In the genomic region with DNA sequence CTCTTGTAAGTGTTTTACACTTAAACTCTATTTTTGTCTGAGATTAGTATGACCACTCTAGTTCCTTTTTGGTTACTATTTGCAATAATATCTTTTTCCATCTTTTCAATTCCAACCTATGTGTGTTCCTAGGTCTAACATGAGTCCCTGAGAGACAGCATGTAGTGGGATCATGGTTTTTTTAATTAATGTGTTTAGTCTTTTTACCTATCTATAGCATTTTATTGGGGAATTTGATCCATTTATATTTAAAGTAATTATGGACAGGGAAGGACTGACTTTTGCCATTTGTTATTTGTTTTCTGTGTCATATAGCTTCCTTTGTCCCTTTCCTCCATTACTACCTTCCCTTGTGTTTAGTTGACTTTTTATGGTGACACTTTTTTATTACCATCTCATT, we compare ENCODE assay signal across 9 cellular contexts. TPM values are rescaled to one million over a fixed set of nuclear protein-coding genes. Genes with fewer than 3 reads are reported as not detected.
"Had no signal": no experiment of that assay in that cellular context is flagged by ENCODE, and none has a peak within 500 bp of the region (broad histone marks: within the 10 kb centered on the region; RNA-seq: fewer than 3 reads in every experiment).

No MANE protein-coding gene starts in this region.

- DNase-seq: IMR-90, KBM-7, KG1 had no signal

- H3K27ac ChIP-seq: HL-60 had no signal

- ATAC-seq: HepG2 had no signal

- H3K4me3 Mint-ChIP-seq: IgD-negative memory B cell had no signal

- H3K27ac Mint-ChIP-seq: IgD-negative memory B cell had no signal

- FAIRE-seq: HepG2, HTR-8/SVneo had no signal

RNA-seq across cellular contexts. Expression of a gene that starts 21.7 kb away (rescaled TPM):
- total RNA-seq: HT1080 had no signal

RNA-seq across cellular contexts. Expression of a gene that starts 53.3 kb away (rescaled TPM):
- total RNA-seq: HepG2, HT-29, HT1080, IMR-90 had no signal
- polyA plus RNA-seq: HepG2, IgD-negative memory B cell, IMR-90 had no signal
